In the genomic region with DNA sequence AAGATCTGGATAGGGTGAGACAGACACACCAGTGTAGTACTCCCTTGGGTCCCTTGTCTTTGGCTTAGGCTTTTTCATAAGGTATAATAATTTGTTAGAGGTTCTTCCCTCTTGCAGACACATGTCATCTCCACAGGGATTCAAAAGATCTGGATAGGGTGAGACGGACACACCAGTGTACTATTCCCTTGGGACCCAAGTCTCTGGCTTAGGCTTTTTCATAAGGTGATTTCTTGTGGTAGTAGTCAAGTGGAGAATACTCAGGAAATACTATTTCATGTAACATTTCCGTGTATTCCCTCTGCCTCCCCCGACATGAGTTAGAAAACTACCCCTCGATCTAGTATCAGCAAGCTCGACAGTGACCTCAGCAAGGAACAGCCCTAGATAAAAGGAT, we compare ENCODE assay signal across 9 cellular contexts. TPM values are rescaled to one million over a fixed set of nuclear protein-coding genes. Genes with fewer than 3 reads are reported as not detected.
DNase-seq lines count a peak whose midpoint lies in the region; ATAC-seq, FAIRE-seq and TF ChIP-seq lines count a peak whose summit lies in the region.
"Had no signal": no experiment of that assay in that cellular context is flagged by ENCODE, and none has a peak within 500 bp of the region (broad histone marks: within the 10 kb centered on the region; RNA-seq: fewer than 3 reads in every experiment).

No MANE protein-coding gene starts in this region.

- no peak for ATAC-seq in A549
- ATAC-seq in GM18520 (IDR thresholded peaks at IDR 0.05; ENCODE audit: unreplicated experiment): no peak

- CTCF ChIA-PET in A549 (lab: Yijun Ruan, JAX): interaction anchor here (0.7 to 8.0 kb wide), 21 partner anchors 10 to 308 kb away, joined by 3 to 103 read pairs (median 4); no protein-coding TSS in a partner anchor

- H3K9me3 Mint-ChIP-seq in brain: no peaks in the 10 kb centered on the region

- no peak for FAIRE-seq in A549 (lab: Jason Lieb, UNC)
- no peak for FAIRE-seq in GM19239 (lab: Jason Lieb, UNC)
- FAIRE-seq: islet of Langerhans had no signal

- POLR2A ChIA-PET in A549 (lab: Yijun Ruan, JAX): no interaction called here

- TF ChIP-seq RAD21 in A549 (conservative IDR thresholded peaks at IDR 0.05 in 1 of 2, IDR thresholded peaks at IDR 0.05 in 1 of 2): no peak

- DNase-seq in A549 (ENCODE audit: low read depth in 1 of 2, low spot score in 1 of 2) (no peak), HFF-Myc (ENCODE audit: extremely low read depth, low read depth) (no peak), myocyte (ENCODE audit: low read depth) (peak; percentile 20), GM19239 (ENCODE audit: insufficient read length, low spot score) (no peak), HK-2 (ENCODE audit: unreplicated experiment) (no peak), putamen (ENCODE audit: low spot score) (no peak)

- no peak for TF ChIP-seq EP300 in A549 (IDR thresholded peaks at IDR 0.05)

- H3K4me3 ChIP-seq in A549 (no peak overlapping the region), HFF-Myc (replicated peaks; ENCODE audit: low read depth, low read length) (peak overlapping the region; percentile 56)

- peak overlapping the region; percentile 91 for H3K4me2 ChIP-seq in A549

- peaks cover 52% of the 10 kb centered on the region for H3K4me1 Mint-ChIP-seq in brain

- H3K4me3 Mint-ChIP-seq in brain: peak overlapping the region; percentile 96 to 98 (median 96)

- H3K36me3 Mint-ChIP-seq in brain: peaks cover 4% of the 10 kb centered on the region

- H3K27me3 Mint-ChIP-seq in brain: peaks cover 8% of the 10 kb centered on the region

- H3K4me1 ChIP-seq in A549: peaks cover 22% of the 10 kb centered on the region; the same call in 2 of the 3 replicates

- no peaks in the 10 kb centered on the region for H3K9me3 ChIP-seq in A549

- TF ChIP-seq POLR2A in A549 (IDR thresholded peaks at IDR 0.05; ENCODE audit: low read length): no peak

- WGBS in A549 (ENCODE audit: missing lambda C conversion rate): 80% methylated on average over 5 of the region's 5 CpGs

- peak overlapping the region in 1 of 2 experiments; percentile 96; a peak in 4 of 6 replicates for H3K27ac ChIP-seq in A549

- TF ChIP-seq CTCF in A549 (IDR thresholded peaks at IDR 0.05) (no peak), HFF-Myc (IDR thresholded peaks at IDR 0.05; ENCODE audit: low read depth, low read length, missing control alignments) (no peak), brain (conservative IDR thresholded peaks at IDR 0.05) (no peak)

- H3K27ac Mint-ChIP-seq in brain: peak overlapping the region; percentile 94 to 98 (median 97)

TF ChIP-seq in A549, 52 proteins besides CTCF, POLR2A, EP300 and RAD21:
- TF ChIP-seq FOXS1 (CRISPR knock-in tag; IDR thresholded peaks at IDR 0.05) (no peak), HOXB5 (CRISPR knock-in tag; IDR thresholded peaks at IDR 0.05) (no peak), ZC3H11A (IDR thresholded peaks at IDR 0.05) (no peak), SMC3 (IDR thresholded peaks at IDR 0.05) (no peak), HOXA7 (CRISPR knock-in tag; IDR thresholded peaks at IDR 0.05) (no peak), TP53 (CRISPR knock-in tag; IDR thresholded peaks at IDR 0.05) (no peak), RARB (CRISPR knock-in tag; IDR thresholded peaks at IDR 0.05) (no peak)
- TF ChIP-seq, protein P1, sequence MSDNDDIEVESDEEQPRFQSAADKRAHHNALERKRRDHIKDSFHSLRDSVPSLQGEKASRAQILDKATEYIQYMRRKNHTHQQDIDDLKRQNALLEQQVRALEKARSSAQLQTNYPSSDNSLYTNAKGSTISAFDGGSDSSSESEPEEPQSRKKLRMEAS (IDR thresholded peaks at IDR 0.05): no peak
- TF ChIP-seq, protein P2, sequence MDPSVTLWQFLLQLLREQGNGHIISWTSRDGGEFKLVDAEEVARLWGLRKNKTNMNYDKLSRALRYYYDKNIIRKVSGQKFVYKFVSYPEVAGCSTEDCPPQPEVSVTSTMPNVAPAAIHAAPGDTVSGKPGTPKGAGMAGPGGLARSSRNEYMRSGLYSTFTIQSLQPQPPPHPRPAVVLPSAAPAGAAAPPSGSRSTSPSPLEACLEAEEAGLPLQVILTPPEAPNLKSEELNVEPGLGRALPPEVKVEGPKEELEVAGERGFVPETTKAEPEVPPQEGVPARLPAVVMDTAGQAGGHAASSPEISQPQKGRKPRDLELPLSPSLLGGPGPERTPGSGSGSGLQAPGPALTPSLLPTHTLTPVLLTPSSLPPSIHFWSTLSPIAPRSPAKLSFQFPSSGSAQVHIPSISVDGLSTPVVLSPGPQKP (IDR thresholded peaks at IDR 0.05; ENCODE audit: low read depth, low read length): no peak

RNA-seq across cellular contexts. Expression of a gene that starts 1.0 kb away (rescaled TPM):
- polyA plus RNA-seq in A549 (2011; rRNA removed): 2.5 and 4.3 TPM in 2 replicates
- polyA plus RNA-seq in A549 (2012; cell fraction: cytosol; rRNA removed): 2.2 and 3.1 TPM in 2 replicates
- 15.6 and 17.5 TPM in 2 replicates for polyA plus RNA-seq in A549 (2012; cell fraction: nucleus; rRNA removed)
- polyA plus RNA-seq in A549 (2017; fragmentation: RNase III; extraction: RNeasy Plus Mini Kit Qiagen cat#74134 plus additional on column Dnase treatment): 6.1 to 6.2 TPM (median 6.1 TPM) in 3 replicates
- 12.4 and 18.0 TPM in 2 replicates for polyA minus RNA-seq in A549 (2011; rRNA and poly(A)+ RNA removed)
- polyA plus RNA-seq in brain (ENCODE audit: insufficient read depth, low read depth, low replicate concordance): 11.0 TPM
- total RNA-seq in myocyte: 11.1 and 14.9 TPM in 2 replicates
- polyA plus RNA-seq in myocyte (2012): 15.1 TPM

RNA-seq across cellular contexts. Expression of a gene that starts 54.6 kb away (rescaled TPM):
- polyA plus RNA-seq in A549 (2011; rRNA removed) (3.1 and 3.8 TPM in 2 replicates), A549 (2017; fragmentation: RNase III; extraction: RNeasy Plus Mini Kit Qiagen cat#74134 plus additional on column Dnase treatment) (3.0 to 3.9 TPM (median 3.4 TPM) in 3 replicates), brain (ENCODE audit: insufficient read depth, low read depth, low replicate concordance) (7.7 TPM)
- 5.7 and 6.1 TPM in 2 replicates for polyA plus RNA-seq in A549 (2012; cell fraction: cytosol; rRNA removed)
- polyA plus RNA-seq in A549 (2012; cell fraction: nucleus; rRNA removed): 15.8 and 21.4 TPM in 2 replicates
- 1.2 and 3.7 TPM in 2 replicates for polyA minus RNA-seq in A549 (2011; rRNA and poly(A)+ RNA removed)
- total RNA-seq in myocyte: 9.4 and 12.4 TPM in 2 replicates
- 7.5 TPM for polyA plus RNA-seq in myocyte (2012)
